24 cellular contexts compared by ENCODE assay signal in genomic region chr2:200738590-200738989, GRCh38.
"Had no signal": no experiment of that assay in that cellular context is flagged by ENCODE, and none has a peak within 500 bp of the region (broad histone marks: within the 10 kb centered on the region; RNA-seq: fewer than 3 reads in every experiment).

No MANE protein-coding gene starts in this region.

- H3K4me3 ChIP-seq: SJCRH30 had no signal

- H3K27ac ChIP-seq: RWPE1, SJCRH30 had no signal

- H3K9me3 ChIP-seq: SJCRH30 had no signal

- H3K36me3 ChIP-seq: SJCRH30 had no signal

- DNase-seq: IMR-90; Kasumi-1; KG1; MM.1S; NCI-H1092 treated with DMSO at 0.1 percent for 48 hours; NCI-H1436; NCI-H187; NCI-H2029; NCI-H2081 treated with DMSO at 0.1 percent for 48 hours; NCI-H2171; NCI-H226; NCI-H446; NCI-H510A; NCI-H524 treated with DMSO at 0.1 percent for 48 hours; NCI-H69; NCI-H774; NK-92 treated with Interleukin-12 subunit alpha and Interleukin-12 subunit beta, amount 100 ng/mL, for 24 hours; PC-3; SHP77 treated with DMSO at 0.1 percent for 48 hours; SJCRH30 had no signal

- H3K4me1 ChIP-seq: SJCRH30 had no signal

- ATAC-seq: HepG2, Panc1, PC-3, SK-N-SH treated with all-trans-retinoic acid at 6 μM for 48 hours had no signal
